ENCODE assay signal across 19 cellular contexts in the genomic region with DNA sequence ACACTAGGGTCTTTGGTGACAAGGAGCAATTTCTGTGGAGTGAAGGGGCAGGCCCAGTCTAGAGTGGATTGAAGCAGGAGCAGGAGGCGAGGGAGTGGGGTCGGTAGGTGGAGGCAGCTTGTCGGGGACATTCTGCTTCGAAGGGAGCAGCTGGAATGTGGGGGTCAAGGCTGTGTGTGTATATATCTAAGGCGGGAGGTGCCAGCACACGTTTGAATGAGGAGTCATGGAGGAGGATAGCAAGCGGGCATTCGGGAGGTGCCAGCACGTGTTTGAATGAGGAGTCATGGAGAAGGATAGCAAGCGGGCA. TPM values are rescaled to one million over a fixed set of nuclear protein-coding genes. Genes with fewer than 3 reads are reported as not detected.
DNase-seq lines count a peak whose midpoint lies in the region; ATAC-seq, FAIRE-seq and TF ChIP-seq lines count a peak whose summit lies in the region.
"Had no signal": no experiment of that assay in that cellular context is flagged by ENCODE, and none has a peak within 500 bp of the region (broad histone marks: within the 10 kb centered on the region; RNA-seq: fewer than 3 reads in every experiment).

No MANE protein-coding gene starts in this region.

- no peaks in the 10 kb centered on the region for H3K36me3 ChIP-seq in heart left ventricle
- no peaks in the 10 kb centered on the region for H3K36me3 ChIP-seq in kidney (ENCODE audit: control insufficient read depth in 1 of 2, insufficient read depth in 2 of 2, low read length in 2 of 2)
- H3K36me3 ChIP-seq in testis (ENCODE audit: low read depth, missing control alignments): no peaks in the 10 kb centered on the region
- H3K36me3 ChIP-seq: HAP-1 had no signal

- WGBS in heart left ventricle, 4 donors: 91 to 93% (median 92%) methylated on average over 10 of the region's 10 CpGs
- WGBS in testis, 2 donors: 61 to 76% methylated on average over 10 of the region's 10 CpGs

- no peaks in the 10 kb centered on the region for H3K9me3 ChIP-seq in heart left ventricle
- no peaks in the 10 kb centered on the region for H3K9me3 ChIP-seq in kidney (ENCODE audit: control insufficient read depth in 1 of 2, low read length in 2 of 2)
- no peaks in the 10 kb centered on the region for H3K9me3 ChIP-seq in testis
- H3K9me3 ChIP-seq: BLaER1, Caco-2, HAP-1 had no signal

- TF ChIP-seq POLR2A in heart left ventricle (IDR thresholded peaks at IDR 0.05): no peak
- TF ChIP-seq POLR2A in testis (IDR thresholded peaks at IDR 0.05): no peak

- H3K36me3 Mint-ChIP-seq in activated CD4-positive, alpha-beta T cell treated with anti-CD3 and anti-CD28 coated beads for 36 hours (ENCODE audit: low read depth): no peaks in the 10 kb centered on the region
- H3K36me3 Mint-ChIP-seq: CD8-positive, alpha-beta memory T cell had no signal

- POLR2A ChIA-PET in activated CD4-positive, alpha-beta T cell treated with anti-CD3 and anti-CD28 coated beads for 36 hours (lab: Charles Lee): no interaction called here

- no peaks in the 10 kb centered on the region for H3K4me1 ChIP-seq in heart left ventricle
- H3K4me1 ChIP-seq in kidney (ENCODE audit: control insufficient read depth in 1 of 2, insufficient read depth in 1 of 2, low read depth in 1 of 2, low read length in 2 of 2): no peaks in the 10 kb centered on the region
- no peaks in the 10 kb centered on the region for H3K4me1 ChIP-seq in testis
- H3K4me1 ChIP-seq: Caco-2, HAP-1 had no signal

- CTCF ChIA-PET in activated CD4-positive, alpha-beta T cell treated with anti-CD3 and anti-CD28 coated beads for 36 hours (lab: Charles Lee): no interaction called here

- no peak for TF ChIP-seq CTCF in heart left ventricle (IDR thresholded peaks at IDR 0.05)
- TF ChIP-seq CTCF in kidney (IDR thresholded peaks at IDR 0.05; ENCODE audit: borderline replicate concordance, extremely low read depth, insufficient read depth): no peak
- no peak for TF ChIP-seq CTCF in testis (IDR thresholded peaks at IDR 0.05)

- intact Hi-C loops in Right ventricle myocardium superior (cut with DNase I) (no loop called here), heart left ventricle (cut with DNase I) (no loop called here), kidney (cut with DNase I) (no loop called here), testis (cut with DNase I; ENCODE audit: low total_unique reads) (no loop called here)
- intact Hi-C loops in activated CD4-positive, alpha-beta T cell treated with anti-CD3 and anti-CD28 coated beads for 36 hours (cut with DNase I, micrococcal nuclease): no loop called here

- H3K27me3 Mint-ChIP-seq in activated CD4-positive, alpha-beta T cell treated with anti-CD3 and anti-CD28 coated beads for 36 hours: no peaks in the 10 kb centered on the region
- H3K27me3 Mint-ChIP-seq: CD8-positive, alpha-beta memory T cell had no signal

- no peak overlapping the region for H3K4me3 Mint-ChIP-seq in activated CD4-positive, alpha-beta T cell treated with anti-CD3 and anti-CD28 coated beads for 36 hours
- H3K4me3 Mint-ChIP-seq: CD8-positive, alpha-beta memory T cell had no signal

- H3K9me3 Mint-ChIP-seq in activated CD4-positive, alpha-beta T cell treated with anti-CD3 and anti-CD28 coated beads for 36 hours (ENCODE audit: low read depth): no peaks in the 10 kb centered on the region
- H3K9me3 Mint-ChIP-seq: CD8-positive, alpha-beta memory T cell had no signal

- H3K4me3 ChIP-seq in heart left ventricle: no peak overlapping the region
- H3K4me3 ChIP-seq in kidney (ENCODE audit: low read length in 2 of 2): no peak overlapping the region
- H3K4me3 ChIP-seq in testis: no peak overlapping the region
- H3K4me3 ChIP-seq: BLaER1, HAP-1 had no signal

- no peaks in the 10 kb centered on the region for H3K4me1 Mint-ChIP-seq in activated CD4-positive, alpha-beta T cell treated with anti-CD3 and anti-CD28 coated beads for 36 hours
- H3K4me1 Mint-ChIP-seq: CD8-positive, alpha-beta memory T cell had no signal

- H3K27me3 ChIP-seq in heart left ventricle: no peaks in the 10 kb centered on the region
- H3K27me3 ChIP-seq in testis: no peaks in the 10 kb centered on the region
- H3K27me3 ChIP-seq: BLaER1 had no signal

- ATAC-seq in Right ventricle myocardium superior (ENCODE audit: poor library complexity) (no peak), heart left ventricle (no peak)
- ATAC-seq in activated CD4-positive, alpha-beta T cell treated with anti-CD3 and anti-CD28 coated beads for 36 hours: no peak
- ATAC-seq: HepG2 had no signal

- no peak overlapping the region for H3K9ac ChIP-seq in kidney (ENCODE audit: low read length in 2 of 2)
- H3K9ac ChIP-seq: BLaER1 had no signal

- no peak for FAIRE-seq in kidney (lab: Jason Lieb, UNC)
- FAIRE-seq: GM12892, GM19239, H1, HepG2 had no signal

- H3K27ac Mint-ChIP-seq in activated CD4-positive, alpha-beta T cell treated with anti-CD3 and anti-CD28 coated beads for 36 hours: no peak overlapping the region
- H3K27ac Mint-ChIP-seq: CD8-positive, alpha-beta memory T cell had no signal

- H3K27ac ChIP-seq in heart left ventricle (no peak overlapping the region), kidney (ENCODE audit: low read depth in 2 of 2, low read length in 2 of 2) (no peak overlapping the region), testis (no peak overlapping the region)
- H3K27ac ChIP-seq: 22Rv1, BLaER1 had no signal

- DNase-seq in Right ventricle myocardium superior (peak; percentile 6), heart left ventricle (no peak), kidney (peak; percentile 48), testis (peak; percentile 53)
- DNase-seq in activated CD4-positive, alpha-beta T cell treated with anti-CD3 and anti-CD28 coated beads for 36 hours: no peak
- no peak for DNase-seq in activated CD4-positive, alpha-beta T cell treated with anti-CD3 and anti-CD28 coated beads, Interleukin-2, amount 50 U/mL, for 4 hours
- no peak for DNase-seq in stimulated activated CD4-positive, alpha-beta T cell treated with anti-CD3 and anti-CD28 coated beads, Interleukin-2, amount 100 ng/mL, for 24 hours
- DNase-seq: AML-193; CD8-positive, alpha-beta memory T cell; DND-41; GDM1 had no signal

RNA-seq across cellular contexts. Expression of gene NT5M, which starts 17.7 kb away (rescaled TPM):
- total RNA-seq in Right ventricle myocardium superior (8.5 TPM), heart left ventricle (10 to 100 TPM in 4 of 9 donors, 1 to 10 TPM in 5; 5.3 to 15.1 (median 7.6) TPM), kidney (2.8 TPM), testis (10 to 100 TPM; 33.5 to 47.5 TPM)
- polyA plus RNA-seq in heart left ventricle (1 to 10 TPM; 4.1 to 9.3 TPM), kidney (ENCODE audit: insufficient read depth, low read depth, low replicate concordance) (10.0 TPM), testis (ENCODE audit: insufficient read depth, low read depth, low replicate concordance) (26.1 TPM)
- total RNA-seq in activated CD4-positive, alpha-beta T cell treated with anti-CD3 and anti-CD28 coated beads for 36 hours: 1 to 10 TPM; 4.3 to 5.4 TPM

RNA-seq across cellular contexts. Expression of gene COPS3, which starts 39.8 kb away (rescaled TPM):
- total RNA-seq in Right ventricle myocardium superior (72.9 TPM), heart left ventricle (10 to 100 TPM; 65.8 to 87.7 (median 74.0) TPM), kidney (48.1 TPM), testis (100 to 1,000 TPM; 128 to 134 TPM)
- polyA plus RNA-seq in heart left ventricle (100 to 1,000 TPM in 1 of 2 donors, 10 to 100 TPM in 1; 34.7 to 108 TPM), kidney (ENCODE audit: insufficient read depth, low read depth, low replicate concordance) (46.9 TPM), testis (ENCODE audit: insufficient read depth, low read depth, low replicate concordance) (198 TPM)
- total RNA-seq in activated CD4-positive, alpha-beta T cell treated with anti-CD3 and anti-CD28 coated beads for 36 hours: 10 to 100 TPM; 79.6 to 83.1 TPM

Comparison
In these comparisons a context has a peak if more than half of its experiments do, and no peak if none do; other contexts are left out.
1. DNase-seq: peak in Right ventricle myocardium superior (single experiment), kidney (single experiment) and testis (single experiment); none in heart left ventricle (0 of 5), activated CD4-positive, alpha-beta T cell treated with anti-CD3 and anti-CD28 coated beads for 36 hours (single experiment), activated CD4-positive, alpha-beta T cell treated with anti-CD3 and anti-CD28 coated beads, Interleukin-2, amount 50 U/mL, for 4 hours (0 of 2) and stimulated activated CD4-positive, alpha-beta T cell treated with anti-CD3 and anti-CD28 coated beads, Interleukin-2, amount 100 ng/mL, for 24 hours (0 of 2).